ENCODE assay signal across 9 cellular contexts in genomic region chrX:110086916-110087484, GRCh38.
A peak's percentile ranks its signal among the peaks of the same experiment; 100 is the strongest.
DNase-seq lines count a peak whose midpoint lies in the region; ATAC-seq and TF ChIP-seq lines count a peak whose summit lies in the region.
"Had no signal": no experiment of that assay in that cellular context is flagged by ENCODE, and none has a peak within 500 bp of the region (broad histone marks: within the 10 kb centered on the region; RNA-seq: fewer than 3 reads in every experiment).

No MANE protein-coding gene starts in this region.

- intact Hi-C loops in activated T-helper 2 cell treated with anti-CD3 and anti-CD28 coated beads, Interferon-gamma antibody, Interleukin-2, Interleukin-4, amounts not matched to agents 10 μg/mL and 5 μg/mL and 100 μg/mL, durations not matched to agents 14 hours and 24 hours and 36 hours (cut with micrococcal nuclease), result loop anchor here (2.0 kb wide), 1 partner anchor 46 kb away; no protein-coding TSS in a partner anchor
- intact Hi-C loops in OCI-LY7 (cut with micrococcal nuclease; ENCODE audit: unreplicated experiment), result no loop called here

- no peaks in the 10 kb centered on the region for H3K36me3 ChIP-seq in OCI-LY7 (ENCODE audit: insufficient read depth, low read length)

- no peaks in the 10 kb centered on the region for H3K9me3 Mint-ChIP-seq in activated T-helper 2 cell treated with anti-CD3 and anti-CD28 coated beads, Interferon-gamma antibody, Interleukin-2, Interleukin-4, amounts not matched to agents 10 μg/mL and 5 μg/mL and 100 μg/mL, durations not matched to agents 14 hours and 24 hours and 36 hours
- peaks cover 6% of the 10 kb centered on the region for H3K9me3 Mint-ChIP-seq in mesothelial cell of epicardium

- no peak overlapping the region for H3K4me3 Mint-ChIP-seq in activated T-helper 2 cell treated with anti-CD3 and anti-CD28 coated beads, Interferon-gamma antibody, Interleukin-2, Interleukin-4, amounts not matched to agents 10 μg/mL and 5 μg/mL and 100 μg/mL, durations not matched to agents 14 hours and 24 hours and 36 hours (ENCODE audit: low read depth)
- no peak overlapping the region for H3K4me3 Mint-ChIP-seq in mesothelial cell of epicardium

- POLR2A ChIA-PET in OCI-LY7 (lab: Charles Lee), result no interaction called here

- peaks cover 23% of the 10 kb centered on the region for H3K4me1 Mint-ChIP-seq in activated T-helper 2 cell treated with anti-CD3 and anti-CD28 coated beads, Interferon-gamma antibody, Interleukin-2, Interleukin-4, amounts not matched to agents 10 μg/mL and 5 μg/mL and 100 μg/mL, durations not matched to agents 14 hours and 24 hours and 36 hours (ENCODE audit: low read depth)
- peaks cover 13% of the 10 kb centered on the region for H3K4me1 Mint-ChIP-seq in mesothelial cell of epicardium

- peak; percentile 53 for ATAC-seq in HG03159 (IDR thresholded peaks at IDR 0.05; ENCODE audit: unreplicated experiment)
- no peak for ATAC-seq in HG03095 (IDR thresholded peaks at IDR 0.05; ENCODE audit: unreplicated experiment)

- CTCF ChIA-PET in OCI-LY7 (lab: Charles Lee; ENCODE audit: unreplicated experiment), result no interaction called here

- no peak overlapping the region for H2AFZ ChIP-seq in OCI-LY7 (ENCODE audit: low read length)

- BruUV-seq in OCI-LY7 (replicated peaks; lab: Mats Ljungman, UMichigan), result no TSS peak

- H3K4me2 ChIP-seq in OCI-LY7 (ENCODE audit: low read length), result no peak overlapping the region

- H3K4me3 ChIP-seq in OCI-LY7 (ENCODE audit: low read depth, low read length, poor library complexity, severe bottlenecking), result no peak overlapping the region
- no peak overlapping the region for H3K4me3 ChIP-seq in coronary artery

- no peaks in the 10 kb centered on the region for H3K9me3 ChIP-seq in OCI-LY7 (ENCODE audit: low read length)

- H3K27ac Mint-ChIP-seq in activated T-helper 2 cell treated with anti-CD3 and anti-CD28 coated beads, Interferon-gamma antibody, Interleukin-2, Interleukin-4, amounts not matched to agents 10 μg/mL and 5 μg/mL and 100 μg/mL, durations not matched to agents 14 hours and 24 hours and 36 hours, result peak overlapping the region; percentile 76
- H3K27ac Mint-ChIP-seq in mesothelial cell of epicardium, result peak overlapping the region; percentile 41

- no peak for TF ChIP-seq CTCF in mesothelial cell of epicardium (IDR thresholded peaks at IDR 0.05; ENCODE audit: unreplicated experiment)
- TF ChIP-seq CTCF in OCI-LY7 (conservative IDR thresholded peaks at IDR 0.05; ENCODE audit: low read length), result no peak
- no peak for TF ChIP-seq CTCF in coronary artery (IDR thresholded peaks at IDR 0.05)

- no peak overlapping the region for H3K27ac ChIP-seq in OCI-LY7 (ENCODE audit: low read depth, low read length, poor library complexity, severe bottlenecking)
- peak overlapping the region in 1 of 2 donors; percentile 39 for H3K27ac ChIP-seq in coronary artery

- H3K36me3 Mint-ChIP-seq in activated T-helper 2 cell treated with anti-CD3 and anti-CD28 coated beads, Interferon-gamma antibody, Interleukin-2, Interleukin-4, amounts not matched to agents 10 μg/mL and 5 μg/mL and 100 μg/mL, durations not matched to agents 14 hours and 24 hours and 36 hours (ENCODE audit: low read depth), result peaks cover 9% of the 10 kb centered on the region
- peaks cover 8% of the 10 kb centered on the region for H3K36me3 Mint-ChIP-seq in mesothelial cell of epicardium

- no peaks in the 10 kb centered on the region for H3K79me2 ChIP-seq in OCI-LY7 (ENCODE audit: insufficient read depth, low read depth, low read length)

- H4K20me1 ChIP-seq in OCI-LY7 (ENCODE audit: insufficient read depth, low read length), result no peaks in the 10 kb centered on the region

- DNase-seq in CD1c-positive myeloid dendritic cell (ENCODE audit: extremely low spot score), result peak; percentile 74
- no peak for DNase-seq in activated T-helper 2 cell treated with anti-CD3 and anti-CD28 coated beads, Interferon-gamma antibody, Interleukin-2, Interleukin-4, amounts not matched to agents 10 μg/mL and 5 μg/mL and 100 μg/mL, durations not matched to agents 14 hours and 24 hours and 36 hours (ENCODE audit: low spot score)
- no peak for DNase-seq in mesothelial cell of epicardium (ENCODE audit: low spot score in 2 of 2, unreplicated experiment in 2 of 2)
- DNase-seq in OCI-LY7 (ENCODE audit: low spot score), result no peak
- DNase-seq in coronary artery (ENCODE audit: low spot score), result no peak
- no peak for DNase-seq in stimulated activated CD4-positive, alpha-beta T cell treated with anti-CD3 and anti-CD28 coated beads, Interleukin-4, amount 100 ng/mL, for 1 hour
- DNase-seq: T-helper 1 cell had no signal

- no peaks in the 10 kb centered on the region for H3K4me1 ChIP-seq in OCI-LY7 (ENCODE audit: insufficient read depth, low read length, poor library complexity, severe bottlenecking)

- H3K9me2 ChIP-seq in OCI-LY7 (ENCODE audit: insufficient read depth, low read length), result no peaks in the 10 kb centered on the region

- no peaks in the 10 kb centered on the region for H3K27me3 Mint-ChIP-seq in activated T-helper 2 cell treated with anti-CD3 and anti-CD28 coated beads, Interferon-gamma antibody, Interleukin-2, Interleukin-4, amounts not matched to agents 10 μg/mL and 5 μg/mL and 100 μg/mL, durations not matched to agents 14 hours and 24 hours and 36 hours (ENCODE audit: low read depth)
- no peaks in the 10 kb centered on the region for H3K27me3 Mint-ChIP-seq in mesothelial cell of epicardium (ENCODE audit: low read depth)
